1 cellular context compared by ENCODE assay signal in genomic region chr5:181223041-181223728, GRCh38.
A peak's percentile ranks its signal among the peaks of the same experiment; 100 is the strongest.
TF ChIP-seq lines count a peak whose summit lies in the region.

TRIM41 (plus strand) TSS chr5:181223281; CDS start chr5:181224000, 719 bp downstream.

TF ChIP-seq in HepG2, 621 proteins besides CTCF, POLR2A, EP300 and RAD21 (continued from another document and continues in another):
- TF ChIP-seq ZBTB39 (CRISPR knock-in tag; IDR thresholded peaks at IDR 0.05) (0 out of 2 replicates have a peak, but pooled peaks have one; percentile 48), KLF6 (CRISPR knock-in tag; IDR thresholded peaks at IDR 0.05) (no peak; the same call in 1 of the 2 replicates), GFI1 (CRISPR knock-in tag; IDR thresholded peaks at IDR 0.05; ENCODE audit: borderline replicate concordance) (0 out of 2 replicates have a peak, but pooled peaks have one; percentile 21), ZNF569 (CRISPR knock-in tag; IDR thresholded peaks at IDR 0.05; ENCODE audit: borderline replicate concordance) (no peak), TCF7L2 (IDR thresholded peaks at IDR 0.05; ENCODE audit: low read depth, low read length) (no peak), SOX6 (IDR thresholded peaks at IDR 0.05) (no peak), SOX6 (CRISPR knock-in tag; IDR thresholded peaks at IDR 0.05) (peak; percentile 76), CBX2 (IDR thresholded peaks at IDR 0.05; ENCODE audit: low read depth, low read length) (no peak), CBX2 (CRISPR knock-in tag; IDR thresholded peaks at IDR 0.05; ENCODE audit: low read depth) (no peak), ZNF335 (CRISPR knock-in tag; IDR thresholded peaks at IDR 0.05) (peak; percentile 21; the same call in 1 of the 2 replicates), IRF1 (CRISPR knock-in tag; IDR thresholded peaks at IDR 0.05; ENCODE audit: low read depth) (no peak), SAFB2 (CRISPR knock-in tag; IDR thresholded peaks at IDR 0.05; ENCODE audit: borderline replicate concordance, low read depth) (no peak), CAMTA2 (CRISPR knock-in tag; IDR thresholded peaks at IDR 0.05; ENCODE audit: borderline replicate concordance) (no peak), SYNCRIP (IDR thresholded peaks at IDR 0.05; ENCODE audit: insufficient read depth, low read depth, low read length) (no peak), MIER2 (CRISPR knock-in tag; IDR thresholded peaks at IDR 0.05) (no peak), BRCA1 (CRISPR knock-in tag; IDR thresholded peaks at IDR 0.05) (no peak), ZC3H4 (CRISPR knock-in tag; IDR thresholded peaks at IDR 0.05; ENCODE audit: borderline replicate concordance) (peak; percentile 73; the same call in 1 of the 2 replicates), NR2F1 (CRISPR knock-in tag; IDR thresholded peaks at IDR 0.05) (no peak), NFATC3 (CRISPR knock-in tag; IDR thresholded peaks at IDR 0.05) (no peak), ADNP (CRISPR knock-in tag; IDR thresholded peaks at IDR 0.05) (no peak), ZNF367 (CRISPR knock-in tag; IDR thresholded peaks at IDR 0.05; ENCODE audit: borderline replicate concordance) (no peak), ZNF101 (CRISPR knock-in tag; IDR thresholded peaks at IDR 0.05; ENCODE audit: borderline replicate concordance, low read depth) (peak; percentile 72; the same call in 1 of the 2 replicates), RAD51 (IDR thresholded peaks at IDR 0.05; ENCODE audit: borderline replicate concordance) (no peak), ZNF772 (CRISPR knock-in tag; IDR thresholded peaks at IDR 0.05) (peak; percentile 83), BRF2 (CRISPR knock-in tag; IDR thresholded peaks at IDR 0.05) (no peak; the same call in 1 of the 2 replicates), ZSCAN31 (CRISPR knock-in tag; IDR thresholded peaks at IDR 0.05; ENCODE audit: low read depth) (peak; percentile 86), TEF (CRISPR knock-in tag; IDR thresholded peaks at IDR 0.05) (no peak), ZNF350 (CRISPR knock-in tag; IDR thresholded peaks at IDR 0.05; ENCODE audit: borderline replicate concordance, low read depth) (peak; percentile 92), FOXP4 (CRISPR knock-in tag; IDR thresholded peaks at IDR 0.05) (peak; percentile 46; the same call in 1 of the 2 replicates), MTERF4 (CRISPR knock-in tag; IDR thresholded peaks at IDR 0.05) (no peak; the same call in 1 of the 2 replicates), CSRNP2 (CRISPR knock-in tag; conservative IDR thresholded peaks at IDR 0.05; ENCODE audit: low read depth) (no peak), ZNF891 (CRISPR knock-in tag; IDR thresholded peaks at IDR 0.05) (no peak; the same call in 1 of the 2 replicates), ATM (IDR thresholded peaks at IDR 0.05; ENCODE audit: borderline replicate concordance) (no peak), ZBTB40 (IDR thresholded peaks at IDR 0.05) (peak; percentile 61), ZBTB40 (CRISPR knock-in tag; IDR thresholded peaks at IDR 0.05) (peak; percentile 56; the same call in 1 of the 2 replicates), ZNF253 (CRISPR knock-in tag; IDR thresholded peaks at IDR 0.05; ENCODE audit: borderline replicate concordance) (0 out of 2 replicates have a peak, but pooled peaks have one; percentile 52), GZF1 (CRISPR knock-in tag; IDR thresholded peaks at IDR 0.05) (no peak), CREBL2 (CRISPR knock-in tag; IDR thresholded peaks at IDR 0.05; ENCODE audit: borderline replicate concordance) (no peak), SRSF4 (IDR thresholded peaks at IDR 0.05; ENCODE audit: low read depth, low read length, poor library complexity, severe bottlenecking) (no peak), TEAD2 (CRISPR knock-in tag; IDR thresholded peaks at IDR 0.05) (no peak), ZNF333 (CRISPR knock-in tag; IDR thresholded peaks at IDR 0.05; ENCODE audit: borderline replicate concordance) (peak; percentile 83; the same call in 1 of the 2 replicates), ZNF44 (CRISPR knock-in tag; IDR thresholded peaks at IDR 0.05) (no peak; the same call in 1 of the 2 replicates), PAF1 (CRISPR knock-in tag; IDR thresholded peaks at IDR 0.05) (no peak), HNF4A (CRISPR knock-in tag; IDR thresholded peaks at IDR 0.05) (no peak), AHR (CRISPR knock-in tag; IDR thresholded peaks at IDR 0.05) (peak; percentile 79), SOX5 (CRISPR knock-in tag; IDR thresholded peaks at IDR 0.05; ENCODE audit: borderline replicate concordance) (peak; percentile 43; the same call in 1 of the 2 replicates), ZNF20 (CRISPR knock-in tag; IDR thresholded peaks at IDR 0.05) (0 out of 2 replicates have a peak, but pooled peaks have one; percentile 11), ZSCAN21 (CRISPR knock-in tag; IDR thresholded peaks at IDR 0.05; ENCODE audit: borderline replicate concordance) (peak; percentile 11; the same call in 1 of the 2 replicates)
